Comparison of ENCODE assay signal across 10 cellular contexts in genomic region chr10:110392860-110393732, GRCh38.
DNase-seq lines count a peak whose midpoint lies in the region; ATAC-seq and TF ChIP-seq lines count a peak whose summit lies in the region.
"Had no signal": no experiment of that assay in that cellular context is flagged by ENCODE, and none has a peak within 500 bp of the region (broad histone marks: within the 10 kb centered on the region; RNA-seq: fewer than 3 reads in every experiment).

No MANE protein-coding gene starts in this region.

- DNase-seq in AG10803 (ENCODE audit: low read depth) (peak; percentile 92), choroid plexus epithelial cell (ENCODE audit: low read depth) (peak; percentile 52), neural crest cell (ENCODE audit: low read depth, low spot score) (no peak), OCI-M2 (lab: John Stamatoyannopoulos, UW; ENCODE audit: unreplicated experiment) (no peak), NCI-H774 (lab: John Stamatoyannopoulos, UW) (no peak), NCI-H2196 (lab: John Stamatoyannopoulos, UW; ENCODE audit: unreplicated experiment) (no peak)
- DNase-seq: heart right ventricle, NCI-H226 had no signal

- ATAC-seq in GM21381 (IDR thresholded peaks at IDR 0.05; ENCODE audit: unreplicated experiment): no peak

- no peaks in the 10 kb centered on the region for H3K36me3 ChIP-seq in HUES64 (ENCODE audit: insufficient read depth, low read length)
- H3K36me3 ChIP-seq: heart right ventricle had no signal

- H3K9ac ChIP-seq in HUES64 (ENCODE audit: low read depth, low read length): peak overlapping the region; percentile 39; the same call in 1 of the 2 replicates

- no peaks in the 10 kb centered on the region for H3K36me3 Mint-ChIP-seq in neural crest cell (ENCODE audit: low read depth)

- no peaks in the 10 kb centered on the region for H3K9me3 ChIP-seq in HUES64 (ENCODE audit: insufficient read depth, low read depth, low read length)
- H3K9me3 ChIP-seq: heart right ventricle had no signal

- no peaks in the 10 kb centered on the region for H3K27me3 ChIP-seq in HUES64 (ENCODE audit: insufficient read depth, low read length)
- H3K27me3 ChIP-seq: heart right ventricle had no signal

- H3K4me1 Mint-ChIP-seq in neural crest cell: peaks cover 20% of the 10 kb centered on the region

- no peak overlapping the region for H3K4me3 Mint-ChIP-seq in neural crest cell

- H3K27ac ChIP-seq in HUES64 (ENCODE audit: low read depth, low read length): no peak overlapping the region

- H3K4me3 ChIP-seq in AG10803 (ENCODE audit: low read length) (peak overlapping the region; percentile 15; the same call in 1 of the 2 replicates), HUES64 (ENCODE audit: low read length) (no peak overlapping the region), choroid plexus epithelial cell (ENCODE audit: low read depth, low read length) (no peak overlapping the region)
- H3K4me3 ChIP-seq: heart right ventricle had no signal

- no peaks in the 10 kb centered on the region for H3K9me3 Mint-ChIP-seq in neural crest cell

- H3K27me3 Mint-ChIP-seq in neural crest cell (ENCODE audit: low read depth): no peaks in the 10 kb centered on the region

- WGBS in HUES64: 62% methylated on average over 19 of the region's 19 CpGs

- peak overlapping the region; percentile 90 for H3K27ac Mint-ChIP-seq in neural crest cell (ENCODE audit: unreplicated experiment)

- peaks cover 16% of the 10 kb centered on the region for H3K4me1 ChIP-seq in HUES64 (ENCODE audit: insufficient read depth, low read length)

- no peak for TF ChIP-seq CTCF in AG10803 (conservative IDR thresholded peaks at IDR 0.05; ENCODE audit: low read length)
- TF ChIP-seq CTCF in choroid plexus epithelial cell (conservative IDR thresholded peaks at IDR 0.05; ENCODE audit: low read depth, low read length): no peak
- no peak for TF ChIP-seq CTCF in neural crest cell (conservative IDR thresholded peaks at IDR 0.05)

Comparison
In these comparisons a context has a peak if more than half of its experiments do, and no peak if none do; other contexts are left out.
1. DNase-seq: peak in AG10803 (single experiment) and choroid plexus epithelial cell (single experiment); none in neural crest cell (single experiment), OCI-M2 (single experiment), NCI-H774 (single experiment) and NCI-H2196 (single experiment).